In the genomic region with DNA sequence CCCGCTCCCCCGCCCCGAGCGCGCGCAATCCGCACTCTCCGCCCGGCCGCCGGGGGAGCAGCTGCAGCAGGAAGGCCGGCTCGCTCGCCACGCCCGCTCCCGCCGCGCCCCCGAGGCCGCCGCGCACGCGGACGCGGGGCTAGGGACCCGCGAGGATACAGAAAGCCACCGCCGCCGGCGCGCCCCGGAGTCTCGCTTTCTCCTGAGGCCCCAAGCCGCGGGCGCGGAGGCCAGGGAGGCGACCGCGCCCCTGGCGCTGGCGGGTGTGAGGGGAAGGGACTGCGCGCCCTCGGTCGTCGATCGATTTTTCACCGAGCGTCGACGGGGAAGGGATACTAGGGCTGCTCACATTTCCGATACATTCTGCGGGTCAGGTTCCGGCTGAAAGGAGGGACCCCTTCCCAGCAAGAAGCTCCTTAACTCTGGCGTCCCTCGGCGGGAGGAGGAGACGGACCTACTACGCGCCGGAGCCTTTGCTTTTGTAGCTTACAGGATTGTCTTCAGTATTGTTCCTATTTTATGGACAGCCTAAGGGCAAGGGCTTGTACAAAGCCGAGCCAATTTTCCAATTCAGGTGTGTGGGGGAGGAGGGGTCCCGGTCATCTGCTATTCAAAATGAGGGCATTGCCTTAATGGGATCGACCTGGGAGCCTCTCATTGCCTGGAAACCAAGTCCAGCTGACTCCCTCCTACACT, we compare ENCODE assay signal across 1 cellular context.
A peak's percentile ranks its signal among the peaks of the same experiment; 100 is the strongest.
TF ChIP-seq lines count a peak whose summit lies in the region.

No MANE protein-coding gene starts in this region.

TF ChIP-seq in K562, 482 proteins besides CTCF, POLR2A, EP300 and RAD21 (continued from another document and continues in another):
- TF ChIP-seq, protein P1, sequence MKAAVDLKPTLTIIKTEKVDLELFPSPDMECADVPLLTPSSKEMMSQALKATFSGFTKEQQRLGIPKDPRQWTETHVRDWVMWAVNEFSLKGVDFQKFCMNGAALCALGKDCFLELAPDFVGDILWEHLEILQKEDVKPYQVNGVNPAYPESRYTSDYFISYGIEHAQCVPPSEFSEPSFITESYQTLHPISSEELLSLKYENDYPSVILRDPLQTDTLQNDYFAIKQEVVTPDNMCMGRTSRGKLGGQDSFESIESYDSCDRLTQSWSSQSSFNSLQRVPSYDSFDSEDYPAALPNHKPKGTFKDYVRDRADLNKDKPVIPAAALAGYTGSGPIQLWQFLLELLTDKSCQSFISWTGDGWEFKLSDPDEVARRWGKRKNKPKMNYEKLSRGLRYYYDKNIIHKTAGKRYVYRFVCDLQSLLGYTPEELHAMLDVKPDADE (conservative IDR thresholded peaks at IDR 0.05; ENCODE audit: control insufficient read depth, low read depth, low read length): peak; percentile 58
- TF ChIP-seq ZC3H4 (CRISPR knock-in tag; IDR thresholded peaks at IDR 0.05; ENCODE audit: borderline replicate concordance) (no peak), FOXM1 (IDR thresholded peaks at IDR 0.05; ENCODE audit: low read depth) (no peak), FOXM1 (CRISPR knock-in tag; IDR thresholded peaks at IDR 0.05; ENCODE audit: low read depth) (0 out of 2 replicates have a peak, but pooled peaks have one; percentile 53), ZNF778 (CRISPR knock-in tag; IDR thresholded peaks at IDR 0.05) (no peak), ELF2 (CRISPR knock-in tag; IDR thresholded peaks at IDR 0.05) (no peak), KLF16 (IDR thresholded peaks at IDR 0.05) (no peak), ZNF197 (CRISPR knock-in tag; IDR thresholded peaks at IDR 0.05; ENCODE audit: low read depth) (peak; percentile 90), CREM (IDR thresholded peaks at IDR 0.05; ENCODE audit: low read depth) (peak; percentile 19; the same call in 1 of the 2 replicates), XRCC5 (IDR thresholded peaks at IDR 0.05; ENCODE audit: low read depth, low read length) (no peak), EHMT2 (IDR thresholded peaks at IDR 0.05) (no peak), RBM25 (IDR thresholded peaks at IDR 0.05; ENCODE audit: low read depth, low read length, severe bottlenecking) (peak; percentile 31), SIX5 (IDR thresholded peaks at IDR 0.05; ENCODE audit: borderline replicate concordance in 1 of 2, insufficient read depth in 1 of 2, low read depth in 1 of 2, low read length in 2 of 2) (no peak), RFX1 (IDR thresholded peaks at IDR 0.05) (no peak), ZNF766 (CRISPR knock-in tag; conservative IDR thresholded peaks at IDR 0.05) (peak; percentile 97), PRMT5 (CRISPR knock-in tag; IDR thresholded peaks at IDR 0.05) (no peak), SP1 (CRISPR knock-in tag; IDR thresholded peaks at IDR 0.05) (peak; percentile 51; the same call in 1 of the 2 replicates), ZNF23 (CRISPR knock-in tag; IDR thresholded peaks at IDR 0.05) (no peak), PML (IDR thresholded peaks at IDR 0.05; ENCODE audit: low read length) (peak; percentile 58; the same call in 1 of the 2 replicates), GABPB2 (CRISPR knock-in tag; conservative IDR thresholded peaks at IDR 0.05) (no peak)
- TF ChIP-seq, protein P2, sequence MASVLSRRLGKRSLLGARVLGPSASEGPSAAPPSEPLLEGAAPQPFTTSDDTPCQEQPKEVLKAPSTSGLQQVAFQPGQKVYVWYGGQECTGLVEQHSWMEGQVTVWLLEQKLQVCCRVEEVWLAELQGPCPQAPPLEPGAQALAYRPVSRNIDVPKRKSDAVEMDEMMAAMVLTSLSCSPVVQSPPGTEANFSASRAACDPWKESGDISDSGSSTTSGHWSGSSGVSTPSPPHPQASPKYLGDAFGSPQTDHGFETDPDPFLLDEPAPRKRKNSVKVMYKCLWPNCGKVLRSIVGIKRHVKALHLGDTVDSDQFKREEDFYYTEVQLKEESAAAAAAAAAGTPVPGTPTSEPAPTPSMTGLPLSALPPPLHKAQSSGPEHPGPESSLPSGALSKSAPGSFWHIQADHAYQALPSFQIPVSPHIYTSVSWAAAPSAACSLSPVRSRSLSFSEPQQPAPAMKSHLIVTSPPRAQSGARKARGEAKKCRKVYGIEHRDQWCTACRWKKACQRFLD (CRISPR knock-in tag; IDR thresholded peaks at IDR 0.05): peak; percentile 97
- TF ChIP-seq, protein P3, sequence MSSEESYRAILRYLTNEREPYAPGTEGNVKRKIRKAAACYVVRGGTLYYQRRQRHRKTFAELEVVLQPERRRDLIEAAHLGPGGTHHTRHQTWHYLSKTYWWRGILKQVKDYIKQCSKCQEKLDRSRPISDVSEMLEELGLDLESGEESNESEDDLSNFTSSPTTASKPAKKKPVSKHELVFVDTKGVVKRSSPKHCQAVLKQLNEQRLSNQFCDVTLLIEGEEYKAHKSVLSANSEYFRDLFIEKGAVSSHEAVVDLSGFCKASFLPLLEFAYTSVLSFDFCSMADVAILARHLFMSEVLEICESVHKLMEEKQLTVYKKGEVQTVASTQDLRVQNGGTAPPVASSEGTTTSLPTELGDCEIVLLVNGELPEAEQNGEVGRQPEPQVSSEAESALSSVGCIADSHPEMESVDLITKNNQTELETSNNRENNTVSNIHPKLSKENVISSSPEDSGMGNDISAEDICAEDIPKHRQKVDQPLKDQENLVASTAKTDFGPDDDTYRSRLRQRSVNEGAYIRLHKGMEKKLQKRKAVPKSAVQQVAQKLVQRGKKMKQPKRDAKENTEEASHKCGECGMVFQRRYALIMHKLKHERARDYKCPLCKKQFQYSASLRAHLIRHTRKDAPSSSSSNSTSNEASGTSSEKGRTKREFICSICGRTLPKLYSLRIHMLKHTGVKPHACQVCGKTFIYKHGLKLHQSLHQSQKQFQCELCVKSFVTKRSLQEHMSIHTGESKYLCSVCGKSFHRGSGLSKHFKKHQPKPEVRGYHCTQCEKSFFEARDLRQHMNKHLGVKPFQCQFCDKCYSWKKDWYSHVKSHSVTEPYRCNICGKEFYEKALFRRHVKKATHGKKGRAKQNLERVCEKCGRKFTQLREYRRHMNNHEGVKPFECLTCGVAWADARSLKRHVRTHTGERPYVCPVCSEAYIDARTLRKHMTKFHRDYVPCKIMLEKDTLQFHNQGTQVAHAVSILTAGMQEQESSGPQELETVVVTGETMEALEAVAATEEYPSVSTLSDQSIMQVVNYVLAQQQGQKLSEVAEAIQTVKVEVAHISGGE (CRISPR knock-in tag; IDR thresholded peaks at IDR 0.05): peak in 1 of 3 experiments; percentile 88; a peak in 2 of 6 replicates
- TF ChIP-seq, protein P4, sequence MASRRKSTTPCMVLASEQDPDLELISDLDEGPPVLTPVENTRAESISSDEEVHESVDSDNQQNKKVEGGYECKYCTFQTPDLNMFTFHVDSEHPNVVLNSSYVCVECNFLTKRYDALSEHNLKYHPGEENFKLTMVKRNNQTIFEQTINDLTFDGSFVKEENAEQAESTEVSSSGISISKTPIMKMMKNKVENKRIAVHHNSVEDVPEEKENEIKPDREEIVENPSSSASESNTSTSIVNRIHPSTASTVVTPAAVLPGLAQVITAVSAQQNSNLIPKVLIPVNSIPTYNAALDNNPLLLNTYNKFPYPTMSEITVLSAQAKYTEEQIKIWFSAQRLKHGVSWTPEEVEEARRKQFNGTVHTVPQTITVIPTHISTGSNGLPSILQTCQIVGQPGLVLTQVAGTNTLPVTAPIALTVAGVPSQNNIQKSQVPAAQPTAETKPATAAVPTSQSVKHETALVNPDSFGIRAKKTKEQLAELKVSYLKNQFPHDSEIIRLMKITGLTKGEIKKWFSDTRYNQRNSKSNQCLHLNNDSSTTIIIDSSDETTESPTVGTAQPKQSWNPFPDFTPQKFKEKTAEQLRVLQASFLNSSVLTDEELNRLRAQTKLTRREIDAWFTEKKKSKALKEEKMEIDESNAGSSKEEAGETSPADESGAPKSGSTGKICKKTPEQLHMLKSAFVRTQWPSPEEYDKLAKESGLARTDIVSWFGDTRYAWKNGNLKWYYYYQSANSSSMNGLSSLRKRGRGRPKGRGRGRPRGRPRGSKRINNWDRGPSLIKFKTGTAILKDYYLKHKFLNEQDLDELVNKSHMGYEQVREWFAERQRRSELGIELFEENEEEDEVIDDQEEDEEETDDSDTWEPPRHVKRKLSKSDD (conservative IDR thresholded peaks at IDR 0.05; ENCODE audit: low read length): no peak
- TF ChIP-seq, protein P5, sequence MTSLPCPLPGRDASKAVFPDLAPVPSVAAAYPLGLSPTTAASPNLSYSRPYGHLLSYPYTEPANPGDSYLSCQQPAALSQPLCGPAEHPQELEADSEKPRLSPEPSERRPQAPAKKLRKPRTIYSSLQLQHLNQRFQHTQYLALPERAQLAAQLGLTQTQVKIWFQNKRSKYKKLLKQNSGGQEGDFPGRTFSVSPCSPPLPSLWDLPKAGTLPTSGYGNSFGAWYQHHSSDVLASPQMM (CRISPR knock-in tag; IDR thresholded peaks at IDR 0.05): no peak
- TF ChIP-seq, protein P6, sequence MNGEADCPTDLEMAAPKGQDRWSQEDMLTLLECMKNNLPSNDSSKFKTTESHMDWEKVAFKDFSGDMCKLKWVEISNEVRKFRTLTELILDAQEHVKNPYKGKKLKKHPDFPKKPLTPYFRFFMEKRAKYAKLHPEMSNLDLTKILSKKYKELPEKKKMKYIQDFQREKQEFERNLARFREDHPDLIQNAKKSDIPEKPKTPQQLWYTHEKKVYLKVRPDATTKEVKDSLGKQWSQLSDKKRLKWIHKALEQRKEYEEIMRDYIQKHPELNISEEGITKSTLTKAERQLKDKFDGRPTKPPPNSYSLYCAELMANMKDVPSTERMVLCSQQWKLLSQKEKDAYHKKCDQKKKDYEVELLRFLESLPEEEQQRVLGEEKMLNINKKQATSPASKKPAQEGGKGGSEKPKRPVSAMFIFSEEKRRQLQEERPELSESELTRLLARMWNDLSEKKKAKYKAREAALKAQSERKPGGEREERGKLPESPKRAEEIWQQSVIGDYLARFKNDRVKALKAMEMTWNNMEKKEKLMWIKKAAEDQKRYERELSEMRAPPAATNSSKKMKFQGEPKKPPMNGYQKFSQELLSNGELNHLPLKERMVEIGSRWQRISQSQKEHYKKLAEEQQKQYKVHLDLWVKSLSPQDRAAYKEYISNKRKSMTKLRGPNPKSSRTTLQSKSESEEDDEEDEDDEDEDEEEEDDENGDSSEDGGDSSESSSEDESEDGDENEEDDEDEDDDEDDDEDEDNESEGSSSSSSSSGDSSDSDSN (IDR thresholded peaks at IDR 0.05; ENCODE audit: borderline replicate concordance in 1 of 2, low read depth in 2 of 2, low read length in 2 of 2): peak in 1 of 2 experiments; percentile 83; a peak in 2 of 4 replicates
- TF ChIP-seq, protein P7, sequence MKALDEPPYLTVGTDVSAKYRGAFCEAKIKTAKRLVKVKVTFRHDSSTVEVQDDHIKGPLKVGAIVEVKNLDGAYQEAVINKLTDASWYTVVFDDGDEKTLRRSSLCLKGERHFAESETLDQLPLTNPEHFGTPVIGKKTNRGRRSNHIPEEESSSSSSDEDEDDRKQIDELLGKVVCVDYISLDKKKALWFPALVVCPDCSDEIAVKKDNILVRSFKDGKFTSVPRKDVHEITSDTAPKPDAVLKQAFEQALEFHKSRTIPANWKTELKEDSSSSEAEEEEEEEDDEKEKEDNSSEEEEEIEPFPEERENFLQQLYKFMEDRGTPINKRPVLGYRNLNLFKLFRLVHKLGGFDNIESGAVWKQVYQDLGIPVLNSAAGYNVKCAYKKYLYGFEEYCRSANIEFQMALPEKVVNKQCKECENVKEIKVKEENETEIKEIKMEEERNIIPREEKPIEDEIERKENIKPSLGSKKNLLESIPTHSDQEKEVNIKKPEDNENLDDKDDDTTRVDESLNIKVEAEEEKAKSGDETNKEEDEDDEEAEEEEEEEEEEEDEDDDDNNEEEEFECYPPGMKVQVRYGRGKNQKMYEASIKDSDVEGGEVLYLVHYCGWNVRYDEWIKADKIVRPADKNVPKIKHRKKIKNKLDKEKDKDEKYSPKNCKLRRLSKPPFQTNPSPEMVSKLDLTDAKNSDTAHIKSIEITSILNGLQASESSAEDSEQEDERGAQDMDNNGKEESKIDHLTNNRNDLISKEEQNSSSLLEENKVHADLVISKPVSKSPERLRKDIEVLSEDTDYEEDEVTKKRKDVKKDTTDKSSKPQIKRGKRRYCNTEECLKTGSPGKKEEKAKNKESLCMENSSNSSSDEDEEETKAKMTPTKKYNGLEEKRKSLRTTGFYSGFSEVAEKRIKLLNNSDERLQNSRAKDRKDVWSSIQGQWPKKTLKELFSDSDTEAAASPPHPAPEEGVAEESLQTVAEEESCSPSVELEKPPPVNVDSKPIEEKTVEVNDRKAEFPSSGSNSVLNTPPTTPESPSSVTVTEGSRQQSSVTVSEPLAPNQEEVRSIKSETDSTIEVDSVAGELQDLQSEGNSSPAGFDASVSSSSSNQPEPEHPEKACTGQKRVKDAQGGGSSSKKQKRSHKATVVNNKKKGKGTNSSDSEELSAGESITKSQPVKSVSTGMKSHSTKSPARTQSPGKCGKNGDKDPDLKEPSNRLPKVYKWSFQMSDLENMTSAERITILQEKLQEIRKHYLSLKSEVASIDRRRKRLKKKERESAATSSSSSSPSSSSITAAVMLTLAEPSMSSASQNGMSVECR (CRISPR knock-in tag; IDR thresholded peaks at IDR 0.05): peak; percentile 57; the same call in 1 of the 2 replicates
- TF ChIP-seq, protein P8, sequence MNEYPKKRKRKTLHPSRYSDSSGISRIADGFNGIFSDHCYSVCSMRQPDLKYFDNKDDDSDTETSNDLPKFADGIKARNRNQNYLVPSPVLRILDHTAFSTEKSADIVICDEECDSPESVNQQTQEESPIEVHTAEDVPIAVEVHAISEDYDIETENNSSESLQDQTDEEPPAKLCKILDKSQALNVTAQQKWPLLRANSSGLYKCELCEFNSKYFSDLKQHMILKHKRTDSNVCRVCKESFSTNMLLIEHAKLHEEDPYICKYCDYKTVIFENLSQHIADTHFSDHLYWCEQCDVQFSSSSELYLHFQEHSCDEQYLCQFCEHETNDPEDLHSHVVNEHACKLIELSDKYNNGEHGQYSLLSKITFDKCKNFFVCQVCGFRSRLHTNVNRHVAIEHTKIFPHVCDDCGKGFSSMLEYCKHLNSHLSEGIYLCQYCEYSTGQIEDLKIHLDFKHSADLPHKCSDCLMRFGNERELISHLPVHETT (CRISPR knock-in tag; conservative IDR thresholded peaks at IDR 0.05 in 1 of 2, IDR thresholded peaks at IDR 0.05 in 1 of 2): peak in 1 of 2 experiments; percentile 91; a peak in 2 of 4 replicates
